ENCODE assay signal across 22 cellular contexts in the genomic region with DNA sequence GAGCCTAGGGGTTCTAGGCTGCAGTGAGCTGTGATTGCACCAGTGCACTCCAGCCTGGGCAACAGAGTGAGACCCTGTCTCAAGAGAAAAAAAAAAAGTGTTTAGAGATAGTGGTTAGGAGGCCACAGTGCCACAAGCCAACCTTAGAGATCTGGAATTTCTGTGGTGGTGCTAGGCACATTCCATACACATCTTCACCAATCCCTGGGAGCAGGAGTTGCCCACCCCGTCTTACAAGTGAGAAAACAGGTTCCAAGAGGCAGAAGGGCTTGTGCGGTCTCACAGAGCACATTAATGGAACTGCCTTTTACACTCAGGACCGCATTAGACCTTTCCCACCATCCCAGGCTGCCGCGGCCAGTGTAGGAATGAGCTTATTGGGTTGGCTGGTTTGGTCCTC.
"Had no signal": no experiment of that assay in that cellular context is flagged by ENCODE, and none has a peak within 500 bp of the region (broad histone marks: within the 10 kb centered on the region; RNA-seq: fewer than 3 reads in every experiment).

No MANE protein-coding gene starts in this region.

- H3K36me3 Mint-ChIP-seq: activated naive CD4-positive, alpha-beta T cell treated with anti-CD3 and anti-CD28 coated beads, Interleukin-2, amount 10 ng/mL, durations not matched to agents 7 days and 5 days; immature natural killer cell; memory B cell; naive thymus-derived CD8-positive, alpha-beta T cell; stimulated activated memory B cell treated with anti-CD40 and anti-IgM and Interleukin-4, amounts not matched to agents 10 μg/mL and 1 μg/mL and 100 μg/mL, for 72 hours had no signal

- H3K9me3 ChIP-seq: esophagus squamous epithelium, neutrophil, thyroid gland had no signal

- H3K36me3 ChIP-seq: cardiac muscle cell, esophagus squamous epithelium, neutrophil, thyroid gland had no signal

- H3K27ac ChIP-seq: cardiac muscle cell, esophagus squamous epithelium, neutrophil, parathyroid adenoma, thyroid gland, VCaP had no signal

- H3K4me3 Mint-ChIP-seq: activated naive CD4-positive, alpha-beta T cell treated with anti-CD3 and anti-CD28 coated beads, Interleukin-2, amount 10 ng/mL, durations not matched to agents 7 days and 5 days; activated naive CD8-positive, alpha-beta T cell treated with anti-CD3 and anti-CD28 coated beads, Interleukin-2, amount 50 U/mL, for 24 hours; effector memory CD8-positive, alpha-beta T cell; immature natural killer cell; memory B cell; naive thymus-derived CD8-positive, alpha-beta T cell; stimulated activated memory B cell treated with anti-CD40 and anti-IgM and Interleukin-4, amounts not matched to agents 10 μg/mL and 1 μg/mL and 100 μg/mL, for 72 hours had no signal

- H3K27ac Mint-ChIP-seq: activated naive CD4-positive, alpha-beta T cell treated with anti-CD3 and anti-CD28 coated beads, Interleukin-2, amount 10 ng/mL, durations not matched to agents 7 days and 5 days; activated naive CD8-positive, alpha-beta T cell treated with anti-CD3 and anti-CD28 coated beads, Interleukin-2, amount 50 U/mL, for 24 hours; effector memory CD8-positive, alpha-beta T cell; immature natural killer cell; memory B cell; stimulated activated memory B cell treated with anti-CD40 and anti-IgM and Interleukin-4, amounts not matched to agents 10 μg/mL and 1 μg/mL and 100 μg/mL, for 72 hours had no signal

- H3K9me3 Mint-ChIP-seq: activated naive CD4-positive, alpha-beta T cell treated with anti-CD3 and anti-CD28 coated beads, Interleukin-2, amount 10 ng/mL, durations not matched to agents 7 days and 5 days; activated naive CD8-positive, alpha-beta T cell treated with anti-CD3 and anti-CD28 coated beads, Interleukin-2, amount 50 U/mL, for 24 hours; effector memory CD8-positive, alpha-beta T cell; immature natural killer cell; memory B cell; naive thymus-derived CD8-positive, alpha-beta T cell; stimulated activated memory B cell treated with anti-CD40 and anti-IgM and Interleukin-4, amounts not matched to agents 10 μg/mL and 1 μg/mL and 100 μg/mL, for 72 hours had no signal

- H3K4me1 Mint-ChIP-seq: activated naive CD4-positive, alpha-beta T cell treated with anti-CD3 and anti-CD28 coated beads, Interleukin-2, amount 10 ng/mL, durations not matched to agents 7 days and 5 days; activated naive CD8-positive, alpha-beta T cell treated with anti-CD3 and anti-CD28 coated beads, Interleukin-2, amount 50 U/mL, for 24 hours; immature natural killer cell; memory B cell; naive thymus-derived CD8-positive, alpha-beta T cell; stimulated activated memory B cell treated with anti-CD40 and anti-IgM and Interleukin-4, amounts not matched to agents 10 μg/mL and 1 μg/mL and 100 μg/mL, for 72 hours had no signal

- H3K27me3 ChIP-seq: cardiac muscle cell, neutrophil, thyroid gland had no signal

- DNase-seq: activated CD4-positive, alpha-beta T cell treated with anti-CD3 and anti-CD28 coated beads for 1 hour; activated CD8-positive, alpha-beta memory T cell treated with anti-CD3 and anti-CD28 coated beads for 24 hours; activated CD8-positive, alpha-beta memory T cell treated with anti-CD3 and anti-CD28 coated beads, Interleukin-2, amount 50 U/mL, for 48 hours; activated effector memory CD4-positive, alpha-beta T cell treated with Interleukin-2 at 50 U/mL for 16 hours; activated naive CD4-positive, alpha-beta T cell treated with anti-CD3 and anti-CD28 coated beads, Interleukin-2, amount 10 ng/mL, durations not matched to agents 7 days and 5 days; activated naive CD8-positive, alpha-beta T cell treated with anti-CD3 and anti-CD28 coated beads, Interleukin-2, amount 50 U/mL, for 24 hours; activated T-cell treated with anti-CD3 and anti-CD28 coated beads, Interleukin-2, amount 50 U/mL, for 48 hours; aorta; dermis blood vessel endothelial cell; effector memory CD8-positive, alpha-beta T cell; esophagus squamous epithelium; immature natural killer cell; naive thymus-derived CD8-positive, alpha-beta T cell; stimulated activated CD4-positive, alpha-beta T cell treated with anti-CD3 and anti-CD28 coated beads, Interleukin-4, amount 100 ng/mL, for 4 hours; T-helper 2 cell had no signal

- H2AFZ ChIP-seq: parathyroid adenoma had no signal

- H3K79me2 ChIP-seq: parathyroid adenoma had no signal

- H3K4me3 ChIP-seq: cardiac muscle cell, esophagus squamous epithelium, thyroid gland had no signal

- H3K4me1 ChIP-seq: parathyroid adenoma had no signal

- H3K9ac ChIP-seq: parathyroid adenoma had no signal
